ENCODE assay signal across 8 cellular contexts in the genomic region with DNA sequence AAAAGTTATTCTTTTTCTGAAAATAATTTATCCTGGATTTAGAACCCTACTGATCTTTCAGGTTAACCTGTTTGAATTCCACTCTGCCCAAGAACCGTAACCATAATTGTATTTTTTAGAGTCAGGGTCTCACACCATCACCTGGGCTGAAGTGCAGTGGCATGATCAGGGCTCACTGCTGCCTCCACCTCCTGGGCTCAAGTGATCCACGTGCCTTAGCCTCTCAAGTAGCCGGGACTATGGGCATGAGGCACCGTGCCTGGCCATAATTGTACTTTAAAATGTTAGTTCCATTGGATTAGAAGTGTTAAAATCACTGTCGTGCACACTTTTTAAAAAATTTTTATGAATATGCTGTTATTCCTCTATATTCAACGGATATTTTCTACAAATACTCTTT. TPM values are rescaled to one million over a fixed set of nuclear protein-coding genes. Genes with fewer than 3 reads are reported as not detected.
DNase-seq lines count a peak whose midpoint lies in the region; ATAC-seq and TF ChIP-seq lines count a peak whose summit lies in the region.

No MANE protein-coding gene starts in this region.

- H3K9me3 ChIP-seq in heart right ventricle (no peaks in the 10 kb centered on the region), mesenchymal stem cell (ENCODE audit: control insufficient read depth, low read length) (no peaks in the 10 kb centered on the region), vagina (no peaks in the 10 kb centered on the region)

- peaks cover 20% of the 10 kb centered on the region for H3K4me1 Mint-ChIP-seq in activated naive CD8-positive, alpha-beta T cell treated with anti-CD3 and anti-CD28 coated beads, Interleukin-2, amount 10 ng/mL, durations not matched to agents 7 days and 5 days

- POLR2A ChIA-PET in activated naive CD8-positive, alpha-beta T cell treated with anti-CD3 and anti-CD28 coated beads, Interleukin-2, amount 10 ng/mL, durations not matched to agents 7 days and 5 days (lab: Charles Lee): interaction anchor here (0.5 to 2.4 kb wide), 6 partner anchors 12 to 367 kb away, joined by 3 to 25 read pairs (median 4); partner anchors contain the start of gene ARHGAP11B

- peaks cover 0 to 41% (median 37%) of the 10 kb centered on the region in 9 donors for H3K4me1 ChIP-seq in heart right ventricle
- H3K4me1 ChIP-seq in mesenchymal stem cell (ENCODE audit: control insufficient read depth, insufficient read depth, low read depth, low read length): peaks cover 6% of the 10 kb centered on the region
- peaks cover 31% of the 10 kb centered on the region for H3K4me1 ChIP-seq in vagina

- peak overlapping the region; percentile 99 for H3K9ac ChIP-seq in mesenchymal stem cell (ENCODE audit: low read length)

- H3K36me3 ChIP-seq in heart right ventricle: peaks cover 0 to 9% (median 0%) of the 10 kb centered on the region in 9 donors
- H3K36me3 ChIP-seq in mesenchymal stem cell (ENCODE audit: control insufficient read depth in 1 of 2, insufficient read depth in 2 of 2, low read depth in 1 of 2, low read length in 2 of 2): peaks cover 0 to 6% of the 10 kb centered on the region in 2 experiments
- H3K36me3 ChIP-seq in vagina: no peaks in the 10 kb centered on the region

- 68 to 77% methylated on average over 6 of the region's 6 CpGs for WGBS in heart right ventricle, 2 donors
- 57% methylated on average over 2 of the region's 6 CpGs for WGBS in mesenchymal stem cell

- peaks cover 2% of the 10 kb centered on the region for H3K27me3 Mint-ChIP-seq in activated naive CD8-positive, alpha-beta T cell treated with anti-CD3 and anti-CD28 coated beads, Interleukin-2, amount 10 ng/mL, durations not matched to agents 7 days and 5 days

- no peak overlapping the region for H3K27ac Mint-ChIP-seq in activated naive CD8-positive, alpha-beta T cell treated with anti-CD3 and anti-CD28 coated beads, Interleukin-2, amount 10 ng/mL, durations not matched to agents 7 days and 5 days

- H3K27ac ChIP-seq in heart right ventricle: peak overlapping the region in 9 of 10 donors; percentile 89 to 99 (median 96)
- peak overlapping the region; percentile 19 for H3K27ac ChIP-seq in mesenchymal stem cell (ENCODE audit: low read length, poor library complexity, severe bottlenecking)
- peak overlapping the region; percentile 96 for H3K27ac ChIP-seq in vagina

- peaks cover 1% of the 10 kb centered on the region for H3K79me1 ChIP-seq in mesenchymal stem cell (replicated peaks; ENCODE audit: low read length, poor library complexity, severe bottlenecking)

- no peaks in the 10 kb centered on the region for H3K27me3 ChIP-seq in heart right ventricle
- no peaks in the 10 kb centered on the region for H3K27me3 ChIP-seq in mesenchymal stem cell (ENCODE audit: control insufficient read depth in 1 of 2, insufficient read depth in 1 of 2, low read length in 2 of 2)
- no peaks in the 10 kb centered on the region for H3K27me3 ChIP-seq in vagina

- peak overlapping the region in 1 of 2 experiments; percentile 89 for H3K23ac ChIP-seq in mesenchymal stem cell (ENCODE audit: low read length in 2 of 2)

- H3K18ac ChIP-seq in mesenchymal stem cell (ENCODE audit: low read depth in 1 of 2, low read length in 2 of 2): no peak overlapping the region

- H2AFZ ChIP-seq in mesenchymal stem cell (ENCODE audit: low read depth, low read length): no peak overlapping the region

- TF ChIP-seq CTCF in heart right ventricle (IDR thresholded peaks at IDR 0.05) (no peak), vagina (IDR thresholded peaks at IDR 0.05) (no peak)

- no peak for TF ChIP-seq POLR2A in vagina (IDR thresholded peaks at IDR 0.05)

- intact Hi-C loops in heart right ventricle (cut with DNase I): loop anchor here in 2 of 10 donors (5.0 to 10.0 kb wide), 2 partner anchors 40 to 332 kb away; partner anchors contain the start of gene KLF13 (in 1 of the 2)
- intact Hi-C loops in left ventricle myocardium superior (cut with micrococcal nuclease): no loop called here
- intact Hi-C loops in vagina (cut with DNase I): no loop called here

- H2BK5ac ChIP-seq in mesenchymal stem cell (ENCODE audit: low read depth, low read length, poor library complexity, severe bottlenecking): no peak overlapping the region

- H2BK120ac ChIP-seq in mesenchymal stem cell (ENCODE audit: low read depth, low read length): no peak overlapping the region

- H3K9me3 Mint-ChIP-seq in activated naive CD8-positive, alpha-beta T cell treated with anti-CD3 and anti-CD28 coated beads, Interleukin-2, amount 10 ng/mL, durations not matched to agents 7 days and 5 days: no peaks in the 10 kb centered on the region

- no peak overlapping the region for H3K4ac ChIP-seq in mesenchymal stem cell (ENCODE audit: low read depth in 1 of 2, low read length in 2 of 2)

- peak overlapping the region; percentile 29 for H2AK5ac ChIP-seq in mesenchymal stem cell (ENCODE audit: low read length, severe bottlenecking)

- H4K8ac ChIP-seq in mesenchymal stem cell (ENCODE audit: low read length): peak overlapping the region; percentile 88

- DNase-seq in heart right ventricle: no peak
- DNase-seq in left ventricle myocardium superior: no peak
- no peak for DNase-seq in activated naive CD8-positive, alpha-beta T cell treated with anti-CD3 and anti-CD28 coated beads, Interleukin-2, amount 10 ng/mL, durations not matched to agents 7 days and 5 days
- no peak for DNase-seq in mesenchymal stem cell
- DNase-seq in vagina (ENCODE audit: extremely low spot score in 2 of 2): no peak
- no peak for DNase-seq in GM19238 (ENCODE audit: insufficient read length, low spot score)
- no peak for DNase-seq in effector CD8-positive, alpha-beta T cell (lab: John Stamatoyannopoulos, UW)

- peaks cover 4% of the 10 kb centered on the region for H3K36me3 Mint-ChIP-seq in activated naive CD8-positive, alpha-beta T cell treated with anti-CD3 and anti-CD28 coated beads, Interleukin-2, amount 10 ng/mL, durations not matched to agents 7 days and 5 days

- H2BK15ac ChIP-seq in mesenchymal stem cell (ENCODE audit: low read depth, poor library complexity, severe bottlenecking): no peak overlapping the region

- H3K4me2 ChIP-seq in mesenchymal stem cell (ENCODE audit: low read length, poor library complexity, severe bottlenecking): no peak overlapping the region

- H3K4me3 ChIP-seq in heart right ventricle (peak overlapping the region; percentile 55 to 97 (median 94)), mesenchymal stem cell (ENCODE audit: insufficient read depth in 1 of 2, low read depth in 1 of 2, low read length in 2 of 2) (peak overlapping the region in 1 of 2 experiments; percentile 99), vagina (peak overlapping the region; percentile 91 to 99)

- no peak overlapping the region for H4K91ac ChIP-seq in mesenchymal stem cell (ENCODE audit: low read length)

- no peak overlapping the region for H2BK12ac ChIP-seq in mesenchymal stem cell (ENCODE audit: low read length in 2 of 2)

- no peak overlapping the region for H3K14ac ChIP-seq in mesenchymal stem cell (ENCODE audit: low read length in 2 of 2)

- ATAC-seq in heart right ventricle (no peak), left ventricle myocardium superior (no peak), HG02885 (IDR thresholded peaks at IDR 0.05; ENCODE audit: poor library complexity, unreplicated experiment) (no peak)
- no peak for ATAC-seq in activated naive CD8-positive, alpha-beta T cell treated with anti-CD3 and anti-CD28 coated beads, Interleukin-2, amount 10 ng/mL, durations not matched to agents 7 days and 5 days (ENCODE audit: low read depth)

- H3K4me3 Mint-ChIP-seq in activated naive CD8-positive, alpha-beta T cell treated with anti-CD3 and anti-CD28 coated beads, Interleukin-2, amount 10 ng/mL, durations not matched to agents 7 days and 5 days: peak overlapping the region; percentile 82

RNA-seq across cellular contexts. Expression of gene MTMR10, which starts 1.0 kb away (rescaled TPM):
- total RNA-seq in heart right ventricle: 10 to 100 TPM; 17.3 to 50.1 (median 30.2) TPM
- polyA plus RNA-seq in heart right ventricle: 10 to 100 TPM in 1 of 2 donors, 1 to 10 TPM in 1; 9.4 to 13.9 TPM
- 34.8 TPM for total RNA-seq in left ventricle myocardium superior
- 10 to 100 TPM; 29.3 to 32.2 TPM for total RNA-seq in activated naive CD8-positive, alpha-beta T cell treated with anti-CD3 and anti-CD28 coated beads, Interleukin-2, amount 10 ng/mL, durations not matched to agents 7 days and 5 days
- 6.6 TPM for polyA plus RNA-seq in mesenchymal stem cell (2013, experiment 1 of 2)
- 6.7 TPM for polyA plus RNA-seq in mesenchymal stem cell (2013, experiment 2 of 2)
- 29.2 TPM for total RNA-seq in vagina

Comparison
In these comparisons a context has a peak if more than half of its experiments do, and no peak if none do; other contexts are left out.
1. H3K27ac ChIP-seq: peak in every context shown above with its lines; median percentile 96 in heart right ventricle; 96 in vagina; 19 in mesenchymal stem cell.